ENCODE assay signal across 8 cellular contexts in the genomic region with DNA sequence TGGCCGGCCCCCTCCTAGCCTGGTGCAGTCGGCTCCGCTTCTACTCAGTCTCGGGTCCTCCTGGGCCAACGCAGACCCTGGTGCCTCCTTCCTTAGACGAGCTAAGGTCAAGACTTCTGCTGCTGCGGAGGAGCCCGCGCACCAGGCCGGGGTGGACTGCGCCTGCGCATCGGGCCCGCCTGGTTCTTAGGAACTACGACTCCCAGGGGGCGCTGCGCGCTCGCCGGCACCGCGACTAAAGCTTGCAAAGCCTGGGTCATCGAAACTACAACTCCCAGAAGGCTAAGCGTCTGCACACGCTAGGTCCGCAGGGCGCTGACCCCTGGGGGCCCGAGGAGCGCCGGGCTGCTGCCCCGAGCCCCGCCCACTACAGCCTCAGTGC. TPM values are rescaled to one million over a fixed set of nuclear protein-coding genes. Genes with fewer than 3 reads are reported as not detected.
DNase-seq lines count a peak whose midpoint lies in the region; ATAC-seq and TF ChIP-seq lines count a peak whose summit lies in the region.

A gene (minus strand): TSS at position 145 of the 382 bp plus-strand sequence. CDS start 6,559 bp downstream, outside the sequence.

- H3K27ac ChIP-seq in cingulate gyrus (ENCODE audit: low read depth, low read length) (peak within 1 kb of the TSS; percentile 62), lung (ENCODE audit: low read depth in 1 of 2, low read length in 1 of 2) (peak within 1 kb of the TSS; percentile 29 to 54)

- POLR2A ChIA-PET in activated CD4-positive, alpha-beta T cell treated with anti-CD3 and anti-CD28 coated beads, Interleukin-2, amount 10 ng/mL, durations not matched to agents 7 days and 5 days (lab: Charles Lee): no interaction called here

- ATAC-seq in lung (ENCODE audit: insufficient read depth, low FRiP score) (peak; percentile 95), GM21515 (IDR thresholded peaks at IDR 0.05; ENCODE audit: unreplicated experiment) (no peak), GM21529 (IDR thresholded peaks at IDR 0.05; ENCODE audit: unreplicated experiment) (no peak)

- 1 to 2% methylated on average over 30 to 32 of the region's 32 CpGs for WGBS in lung, 2 donors

- TF ChIP-seq CTCF in lung (IDR thresholded peaks at IDR 0.05; ENCODE audit: control extremely low read depth, extremely low read depth): peak; percentile 4
- TF ChIP-seq CTCF in mesothelial cell of epicardium (IDR thresholded peaks at IDR 0.05; ENCODE audit: unreplicated experiment): no peak

- H3K4me3 ChIP-seq in H7 (ENCODE audit: insufficient read depth, low read depth, low read length): peak within 1 kb of the TSS; percentile 8; the same call in 1 of the 2 replicates
- H3K4me3 ChIP-seq in lung: peak within 1 kb of the TSS; percentile 85

- H3K27ac Mint-ChIP-seq in activated CD4-positive, alpha-beta T cell treated with anti-CD3 and anti-CD28 coated beads, Interleukin-2, amount 10 ng/mL, durations not matched to agents 7 days and 5 days: peak within 1 kb of the TSS; percentile 88
- no peak within 1 kb of the TSS for H3K27ac Mint-ChIP-seq in mesothelial cell of epicardium

- CTCF ChIA-PET in activated CD4-positive, alpha-beta T cell treated with anti-CD3 and anti-CD28 coated beads, Interleukin-2, amount 10 ng/mL, durations not matched to agents 7 days and 5 days (lab: Charles Lee): no interaction called here

- H3K27me3 Mint-ChIP-seq in activated CD4-positive, alpha-beta T cell treated with anti-CD3 and anti-CD28 coated beads, Interleukin-2, amount 10 ng/mL, durations not matched to agents 7 days and 5 days: no peaks in the 10 kb centered on the region
- H3K27me3 Mint-ChIP-seq in mesothelial cell of epicardium (ENCODE audit: low read depth): no peaks in the 10 kb centered on the region

- no peaks in the 10 kb centered on the region for H3K36me3 ChIP-seq in H7 (replicated peaks; ENCODE audit: control insufficient read depth, insufficient read depth, low read length)
- H3K36me3 ChIP-seq in lung (ENCODE audit: control insufficient read depth in 2 of 2, insufficient read depth in 2 of 2, low read length in 2 of 2): no peaks in the 10 kb centered on the region

- DNase-seq in H7 (no peak), lung (ENCODE audit: low spot score) (peak; percentile 92), mesothelial cell of epicardium (ENCODE audit: low spot score in 2 of 2, unreplicated experiment in 2 of 2) (no peak)
- DNase-seq in activated CD4-positive, alpha-beta T cell treated with anti-CD3 and anti-CD28 coated beads, Interleukin-2, amount 10 ng/mL, durations not matched to agents 7 days and 5 days: peak; percentile 82
- DNase-seq in stimulated activated CD8-positive, alpha-beta memory T cell treated with anti-CD3 and anti-CD28 coated beads, Interleukin-12 subunit alpha, Interleukin-12 subunit beta, amount 100 ng/mL, for 4 hours (ENCODE audit: low read depth): peak; percentile 66

- H3K36me3 Mint-ChIP-seq in activated CD4-positive, alpha-beta T cell treated with anti-CD3 and anti-CD28 coated beads, Interleukin-2, amount 10 ng/mL, durations not matched to agents 7 days and 5 days (ENCODE audit: low read depth): peaks cover 13% of the 10 kb centered on the region
- H3K36me3 Mint-ChIP-seq in mesothelial cell of epicardium: peaks cover 3% of the 10 kb centered on the region

- H3K4me1 ChIP-seq in lung (ENCODE audit: control insufficient read depth in 2 of 2, insufficient read depth in 2 of 2, low read length in 2 of 2): peaks cover 0 to 13% of the 10 kb centered on the region in 2 donors

- H3K27me3 ChIP-seq in H7 (ENCODE audit: control insufficient read depth, insufficient read depth, low read length) (no peaks in the 10 kb centered on the region), lung (ENCODE audit: control insufficient read depth, insufficient read depth) (no peaks in the 10 kb centered on the region)

- peak within 1 kb of the TSS; percentile 82 for H3K4me3 Mint-ChIP-seq in activated CD4-positive, alpha-beta T cell treated with anti-CD3 and anti-CD28 coated beads, Interleukin-2, amount 10 ng/mL, durations not matched to agents 7 days and 5 days
- no peak within 1 kb of the TSS for H3K4me3 Mint-ChIP-seq in mesothelial cell of epicardium

- H3K9me3 ChIP-seq in lung (ENCODE audit: control insufficient read depth in 2 of 2, insufficient read depth in 1 of 2, low read length in 1 of 2): peaks cover 0 to 32% of the 10 kb centered on the region in 2 donors

- peaks cover 15% of the 10 kb centered on the region for H3K4me1 Mint-ChIP-seq in activated CD4-positive, alpha-beta T cell treated with anti-CD3 and anti-CD28 coated beads, Interleukin-2, amount 10 ng/mL, durations not matched to agents 7 days and 5 days
- H3K4me1 Mint-ChIP-seq in mesothelial cell of epicardium: no peaks in the 10 kb centered on the region

- H3K9me3 Mint-ChIP-seq in activated CD4-positive, alpha-beta T cell treated with anti-CD3 and anti-CD28 coated beads, Interleukin-2, amount 10 ng/mL, durations not matched to agents 7 days and 5 days: peaks cover 17% of the 10 kb centered on the region
- H3K9me3 Mint-ChIP-seq in mesothelial cell of epicardium: peaks cover 37% of the 10 kb centered on the region

RNA-seq across cellular contexts. Expression of the gene that starts here (rescaled TPM):
- total RNA-seq in H7 (2014; rRNA removed; shearing (Covaris generic)): not detected in 2 replicates
- 1 to 10 TPM; 1.4 to 1.7 TPM for total RNA-seq in activated CD4-positive, alpha-beta T cell treated with anti-CD3 and anti-CD28 coated beads, Interleukin-2, amount 10 ng/mL, durations not matched to agents 7 days and 5 days
- total RNA-seq in lung: 1 to 10 TPM; 2.6 to 3.2 TPM
- 1 to 10 TPM in 1 of 2 donors, under 1 TPM in 1; 0.49 to 1.2 TPM for polyA plus RNA-seq in lung
- total RNA-seq in mesothelial cell of epicardium: 0.07 to 0.34 TPM in 2 of 3 replicates, not detected in the other

Comparison
In these comparisons a context has a peak if more than half of its experiments do, and no peak if none do; other contexts are left out.
1. DNase-seq: peak in activated CD4-positive, alpha-beta T cell treated with anti-CD3 and anti-CD28 coated beads, Interleukin-2, amount 10 ng/mL, durations not matched to agents 7 days and 5 days (single experiment), lung (single experiment) and stimulated activated CD8-positive, alpha-beta memory T cell treated with anti-CD3 and anti-CD28 coated beads, Interleukin-12 subunit alpha, Interleukin-12 subunit beta, amount 100 ng/mL, for 4 hours (single experiment); none in H7 (single experiment) and mesothelial cell of epicardium (0 of 2).